ENCODE assay signal across 16 cellular contexts in the genomic region with DNA sequence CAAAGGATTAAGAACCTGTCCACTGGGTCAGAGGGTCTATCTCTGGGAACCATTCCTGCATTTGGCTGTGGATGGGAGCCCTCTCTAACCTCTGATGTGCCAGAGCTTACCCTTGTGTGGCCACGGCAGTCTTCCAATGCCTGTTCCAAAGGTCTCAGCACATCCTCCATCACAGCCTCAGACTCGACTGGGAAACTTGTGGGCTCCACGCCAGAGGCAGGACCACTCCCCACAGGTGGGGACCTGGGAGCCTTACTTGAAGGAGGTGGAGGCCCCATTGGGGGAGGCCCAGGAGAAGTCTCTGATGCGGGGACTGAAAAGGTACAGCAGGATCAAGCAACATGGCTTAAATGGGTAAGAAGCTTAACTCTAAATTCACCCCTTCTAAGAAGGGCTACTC.
"Had no signal": no experiment of that assay in that cellular context is flagged by ENCODE, and none has a peak within 500 bp of the region (broad histone marks: within the 10 kb centered on the region; RNA-seq: fewer than 3 reads in every experiment).

No MANE protein-coding gene starts in this region.

- H3K9me3 ChIP-seq: heart left ventricle, mucosa of descending colon, suprapubic skin, upper lobe of right lung had no signal

- H3K36me3 ChIP-seq: neural progenitor cell had no signal

- DNase-seq: activated CD4-positive, CD25-positive, alpha-beta regulatory T cell; activated effector memory CD4-positive, alpha-beta T cell treated with anti-CD3 and anti-CD28 coated beads, Interleukin-2, amount 50 U/mL, for 16 hours; foreskin melanocyte; heart left ventricle; mammary epithelial cell; mucosa of descending colon; Right ventricle myocardium superior; T-helper 2 cell; upper lobe of right lung had no signal

- H3K27ac ChIP-seq: cardiac muscle cell, neural progenitor cell, parathyroid adenoma, skin epidermis, suprapubic skin, upper lobe of right lung had no signal

- H3K27ac Mint-ChIP-seq: neural progenitor cell had no signal

- H3K9ac ChIP-seq: neural progenitor cell, parathyroid adenoma had no signal

- H3K9me3 Mint-ChIP-seq: neural progenitor cell had no signal

- H3K4me3 ChIP-seq: cardiac muscle cell, heart left ventricle, mucosa of descending colon, neural progenitor cell, skin epidermis, suprapubic skin, upper lobe of right lung had no signal

- H3K4me2 ChIP-seq: neural progenitor cell had no signal

- ATAC-seq: heart left ventricle, left lobe of liver, mucosa of descending colon, SK-N-SH treated with all-trans-retinoic acid at 6 μM for 48 hours, upper lobe of right lung had no signal

- H3K27me3 ChIP-seq: cardiac muscle cell, heart left ventricle, neural progenitor cell, suprapubic skin, upper lobe of right lung had no signal

- H3K4me3 Mint-ChIP-seq: neural progenitor cell had no signal

- H2AFZ ChIP-seq: neural progenitor cell, parathyroid adenoma had no signal
